Comparison of ENCODE assay signal across 8 cellular contexts in the genomic region with DNA sequence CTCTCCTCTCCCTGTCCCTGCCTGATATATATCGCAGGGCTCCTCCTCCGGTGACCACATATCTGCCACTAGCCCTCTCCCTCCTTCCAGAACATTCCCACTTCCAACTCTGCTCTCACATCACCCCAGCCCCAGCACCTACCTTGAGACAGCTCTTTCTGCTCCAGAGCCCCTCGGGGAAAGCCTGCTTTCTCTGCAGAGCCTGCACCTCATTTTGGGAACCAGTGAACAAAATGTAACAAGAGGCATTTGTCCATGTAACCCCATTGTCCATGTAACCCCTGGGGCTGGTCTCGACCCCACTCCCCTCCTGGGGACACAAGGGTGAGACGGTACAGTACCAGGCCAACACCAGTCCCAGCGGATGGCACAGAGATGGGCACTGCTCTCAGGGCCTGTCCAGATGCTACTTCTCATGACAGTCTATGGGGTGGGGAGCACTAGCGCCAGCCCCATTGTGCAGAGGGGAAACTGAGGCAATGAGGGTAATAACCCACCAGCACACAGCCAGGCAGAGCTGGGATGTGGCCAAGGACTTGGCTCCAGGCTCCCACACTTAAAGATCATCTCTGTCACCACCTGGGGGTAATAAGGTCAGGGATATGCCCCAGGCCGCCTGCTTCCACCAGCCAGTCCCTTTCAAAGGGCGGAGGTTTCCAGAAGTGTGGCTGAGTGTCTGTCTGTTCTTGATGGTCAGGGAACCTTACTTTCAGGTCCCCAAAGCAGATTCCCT. TPM values are rescaled to one million over a fixed set of nuclear protein-coding genes. Genes with fewer than 3 reads are reported as not detected.
DNase-seq lines count a peak whose midpoint lies in the region; ATAC-seq and TF ChIP-seq lines count a peak whose summit lies in the region.

No MANE protein-coding gene starts in this region.

- DNase-seq in NCI-H510A treated with DMSO at 0.1 percent for 48 hours (lab: John Stamatoyannopoulos, UW) (peak; percentile 52), NCI-H510A (lab: John Stamatoyannopoulos, UW) (no peak), RWPE2 (ENCODE audit: low spot score) (no peak), fibroblast of villous mesenchyme (ENCODE audit: low read depth) (no peak), sigmoid colon (no peak), NOMO-1 treated with dmso at 0.1 percent for 144 hours (lab: John Stamatoyannopoulos, UW; ENCODE audit: unreplicated experiment) (no peak), SW 1271 (lab: John Stamatoyannopoulos, UW) (no peak), HCEC 1CT (no peak)

- WGBS in sigmoid colon, 2 donors, result 55 to 77% methylated on average over 9 of the region's 9 CpGs

- no peaks in the 10 kb centered on the region for H3K36me3 ChIP-seq in RWPE2 (ENCODE audit: low read depth)
- no peaks in the 10 kb centered on the region for H3K36me3 ChIP-seq in sigmoid colon

- H3K4me3 ChIP-seq in RWPE2 (ENCODE audit: severe bottlenecking) (no peak overlapping the region), fibroblast of villous mesenchyme (ENCODE audit: low read depth, low read length) (peak overlapping the region; percentile 46), sigmoid colon (peak overlapping the region in 2 of 4 donors; percentile 43 to 56)

- H3K4me1 ChIP-seq in RWPE2 (ENCODE audit: insufficient read depth, poor library complexity, severe bottlenecking) (peaks cover 34% of the 10 kb centered on the region), sigmoid colon (peaks cover 3 to 50% (median 42%) of the 10 kb centered on the region in 4 donors)

- H3K9me3 ChIP-seq in RWPE2 (ENCODE audit: severe bottlenecking), result no peaks in the 10 kb centered on the region
- no peaks in the 10 kb centered on the region for H3K9me3 ChIP-seq in sigmoid colon

- no peak for TF ChIP-seq POLR2A in sigmoid colon (IDR thresholded peaks at IDR 0.05)

- no peaks in the 10 kb centered on the region for H3K27me3 ChIP-seq in RWPE2 (ENCODE audit: insufficient read depth, poor library complexity, severe bottlenecking)
- H3K27me3 ChIP-seq in sigmoid colon, result no peaks in the 10 kb centered on the region

- no peak for ATAC-seq in RWPE2 (ENCODE audit: low read depth)

- intact Hi-C loops in sigmoid colon (cut with DNase I), result loop anchor here (2.0 kb wide), 2 partner anchors 42 to 204 kb away; no protein-coding TSS in a partner anchor

- TF ChIP-seq CTCF in RWPE2 (IDR thresholded peaks at IDR 0.05; ENCODE audit: poor library complexity, severe bottlenecking), result no peak
- TF ChIP-seq CTCF in fibroblast of villous mesenchyme (IDR thresholded peaks at IDR 0.05; ENCODE audit: insufficient read depth, low read depth, low read length), result no peak
- TF ChIP-seq CTCF in sigmoid colon (IDR thresholded peaks at IDR 0.05), result no peak

- H3K27ac ChIP-seq in RWPE2 (ENCODE audit: poor library complexity, severe bottlenecking) (peak overlapping the region; percentile 40), sigmoid colon (peak overlapping the region in 3 of 4 donors; percentile 12 to 71 (median 34))

- TF ChIP-seq EP300 in sigmoid colon (IDR thresholded peaks at IDR 0.05), result no peak

RNA-seq across cellular contexts. Expression of a gene that starts 42.8 kb away (rescaled TPM):
- 32.8 and 44.8 TPM in 2 replicates for total RNA-seq in fibroblast of villous mesenchyme
- 10 to 100 TPM; 15.1 to 21.9 (median 16.2) TPM for total RNA-seq in sigmoid colon
- 10 to 100 TPM in 1 of 3 donors, 1 to 10 TPM in 2; 3.6 to 17.2 (median 4.2) TPM for polyA plus RNA-seq in sigmoid colon

RNA-seq across cellular contexts. Expression of a gene that starts 43.6 kb away (rescaled TPM):
- total RNA-seq in fibroblast of villous mesenchyme (3.2 and 6.9 TPM in 2 replicates), sigmoid colon (10 to 100 TPM in 1 of 4 donors, 1 to 10 TPM in 3; 5.3 to 25.8 (median 6.4) TPM)
- 1 to 10 TPM in 1 of 3 donors, not detected in 2; 1.4 TPM for polyA plus RNA-seq in sigmoid colon
